Comparison of ENCODE assay signal across 19 cellular contexts in the genomic region with DNA sequence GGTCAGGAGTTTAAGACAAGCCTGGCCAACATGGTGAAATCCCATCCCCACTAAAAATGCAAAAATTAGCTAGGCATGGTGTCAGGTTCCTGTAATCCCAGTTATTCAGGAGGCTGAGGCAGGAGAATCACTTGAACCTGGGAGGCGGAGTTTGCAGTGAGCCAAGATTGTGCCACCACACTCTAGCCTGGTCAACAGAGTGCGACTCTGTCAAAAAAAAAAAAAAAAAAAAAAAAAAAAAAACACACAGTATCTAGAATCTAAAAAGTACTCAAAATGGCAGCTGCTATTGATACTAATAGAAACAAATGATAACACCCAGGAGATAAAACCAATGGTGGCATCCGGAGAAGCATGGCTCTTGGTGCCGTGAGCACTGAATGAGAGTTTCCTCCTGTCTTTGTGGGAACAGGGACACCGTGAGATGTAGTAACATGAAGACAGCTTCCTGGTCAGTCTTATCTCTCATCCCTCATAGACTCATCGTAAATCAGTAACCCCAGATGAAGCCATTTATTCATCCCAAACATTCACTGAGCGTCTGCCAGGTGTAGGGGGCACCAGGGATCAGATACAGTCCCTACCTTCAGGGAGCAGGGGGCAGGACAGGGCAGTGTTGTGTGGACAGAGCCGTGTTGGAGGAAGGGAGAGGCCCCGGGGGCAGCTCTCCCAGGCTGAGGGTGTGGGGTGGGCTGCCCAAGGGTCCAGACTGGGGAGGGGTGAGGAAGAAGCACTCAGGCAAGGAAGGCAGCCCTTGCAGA.
DNase-seq lines count a peak whose midpoint lies in the region; ATAC-seq and TF ChIP-seq lines count a peak whose summit lies in the region.
"Had no signal": no experiment of that assay in that cellular context is flagged by ENCODE, and none has a peak within 500 bp of the region (broad histone marks: within the 10 kb centered on the region; RNA-seq: fewer than 3 reads in every experiment).

No MANE protein-coding gene starts in this region.

- no peaks in the 10 kb centered on the region for H3K36me3 ChIP-seq in lower lobe of right lung
- H3K36me3 ChIP-seq: uterus had no signal

- H3K27ac Mint-ChIP-seq in activated naive CD4-positive, alpha-beta T cell treated with anti-CD3 and anti-CD28 coated beads, Interleukin-2, amount 50 U/mL, for 72 hours = peak overlapping the region; percentile 88 to 96
- H3K27ac Mint-ChIP-seq in activated naive CD4-positive, alpha-beta T cell treated with anti-CD3 and anti-CD28 coated beads, Interleukin-2, amount 10 ng/mL, durations not matched to agents 7 days and 5 days = no peak overlapping the region
- peak overlapping the region; percentile 63 for H3K27ac Mint-ChIP-seq in WTC11
- H3K27ac Mint-ChIP-seq: dendritic cell treated with granulocyte-macrophage colony-stimulating factor and Interleukin-4, amounts not matched to agents 40 ng/mL and 50 ng/mL, for 4 days had no signal

- no peak overlapping the region for H3K4me3 Mint-ChIP-seq in activated naive CD4-positive, alpha-beta T cell treated with anti-CD3 and anti-CD28 coated beads, Interleukin-2, amount 10 ng/mL, durations not matched to agents 7 days and 5 days
- H3K4me3 Mint-ChIP-seq in WTC11 = no peak overlapping the region
- H3K4me3 Mint-ChIP-seq: dendritic cell treated with granulocyte-macrophage colony-stimulating factor and Interleukin-4, amounts not matched to agents 40 ng/mL and 50 ng/mL, for 4 days had no signal

- H3K9me3 ChIP-seq in lower lobe of right lung = no peaks in the 10 kb centered on the region
- H3K9me3 ChIP-seq: heart left ventricle, spleen, uterus had no signal

- POLR2A ChIA-PET in WTC11 (lab: Charles Lee) = no interaction called here

- no peaks in the 10 kb centered on the region for H3K9me3 Mint-ChIP-seq in activated naive CD4-positive, alpha-beta T cell treated with anti-CD3 and anti-CD28 coated beads, Interleukin-2, amount 50 U/mL, for 72 hours
- H3K9me3 Mint-ChIP-seq in activated naive CD4-positive, alpha-beta T cell treated with anti-CD3 and anti-CD28 coated beads, Interleukin-2, amount 10 ng/mL, durations not matched to agents 7 days and 5 days = no peaks in the 10 kb centered on the region
- no peaks in the 10 kb centered on the region for H3K9me3 Mint-ChIP-seq in WTC11
- H3K9me3 Mint-ChIP-seq: dendritic cell treated with granulocyte-macrophage colony-stimulating factor and Interleukin-4, amounts not matched to agents 40 ng/mL and 50 ng/mL, for 4 days had no signal

- no peaks in the 10 kb centered on the region for H3K27me3 Mint-ChIP-seq in activated naive CD4-positive, alpha-beta T cell treated with anti-CD3 and anti-CD28 coated beads, Interleukin-2, amount 10 ng/mL, durations not matched to agents 7 days and 5 days
- no peaks in the 10 kb centered on the region for H3K27me3 Mint-ChIP-seq in WTC11 (ENCODE audit: low read depth)

- no peak overlapping the region for H3K4me3 ChIP-seq in lower lobe of right lung
- H3K4me3 ChIP-seq: heart left ventricle, spleen, uterus had no signal

- ATAC-seq in activated naive CD4-positive, alpha-beta T cell treated with anti-CD3 and anti-CD28 coated beads, Interleukin-2, amount 50 U/mL, for 72 hours = no peak
- no peak for ATAC-seq in WTC11
- ATAC-seq in lower lobe of right lung = peak in 1 of 2 donors; percentile 23
- ATAC-seq in HG02938 (IDR thresholded peaks at IDR 0.05; ENCODE audit: unreplicated experiment) = no peak
- no peak for ATAC-seq in GM19023 (IDR thresholded peaks at IDR 0.05; ENCODE audit: unreplicated experiment)
- ATAC-seq: esophagus mucosa, heart left ventricle had no signal

- H3K27ac ChIP-seq in lower lobe of right lung = no peak overlapping the region
- H3K27ac ChIP-seq in temporal lobe (ENCODE audit: low read depth, low read length) = peak overlapping the region; percentile 17
- H3K27ac ChIP-seq: spleen, uterus had no signal

- TF ChIP-seq CTCF in WTC11 (IDR thresholded peaks at IDR 0.05) = no peak
- TF ChIP-seq CTCF in lower lobe of right lung (IDR thresholded peaks at IDR 0.05) = no peak

- CTCF ChIA-PET in activated naive CD4-positive, alpha-beta T cell treated with anti-CD3 and anti-CD28 coated beads, Interleukin-2, amount 10 ng/mL, durations not matched to agents 7 days and 5 days (lab: Charles Lee) = interaction anchor here (1.0 to 3.4 kb wide), 4 partner anchors 22 to 86 kb away, joined by 3 to 15 read pairs (median 7); no protein-coding TSS in a partner anchor
- CTCF ChIA-PET in WTC11 (lab: Charles Lee) = interaction anchor here (1.7 kb wide), 1 partner anchor 21 kb away, joined by 9 read pairs; no protein-coding TSS in a partner anchor

- intact Hi-C loops in lower lobe of right lung (cut with DNase I) = no loop called here

- no peaks in the 10 kb centered on the region for H3K4me1 ChIP-seq in lower lobe of right lung
- H3K4me1 ChIP-seq: spleen had no signal

- peaks cover 23 to 47% of the 10 kb centered on the region in 2 donors for H3K36me3 Mint-ChIP-seq in activated naive CD4-positive, alpha-beta T cell treated with anti-CD3 and anti-CD28 coated beads, Interleukin-2, amount 50 U/mL, for 72 hours
- H3K36me3 Mint-ChIP-seq in activated naive CD4-positive, alpha-beta T cell treated with anti-CD3 and anti-CD28 coated beads, Interleukin-2, amount 10 ng/mL, durations not matched to agents 7 days and 5 days = peaks cover 43% of the 10 kb centered on the region
- peaks cover 4% of the 10 kb centered on the region for H3K36me3 Mint-ChIP-seq in WTC11

- H3K27me3 ChIP-seq in lower lobe of right lung (ENCODE audit: low read depth) = no peaks in the 10 kb centered on the region
- H3K27me3 ChIP-seq: heart left ventricle, spleen, uterus had no signal

- no peak for DNase-seq in activated naive CD4-positive, alpha-beta T cell treated with anti-CD3 and anti-CD28 coated beads, Interleukin-2, amount 50 U/mL, for 72 hours (ENCODE audit: low spot score in 2 of 2)
- DNase-seq in activated naive CD4-positive, alpha-beta T cell treated with anti-CD3 and anti-CD28 coated beads, Interleukin-2, amount 10 ng/mL, durations not matched to agents 7 days and 5 days = no peak
- no peak for DNase-seq in WTC11 (ENCODE audit: low spot score)
- peak; percentile 4 for DNase-seq in lower lobe of right lung
- DNase-seq in Ammon's horn (ENCODE audit: low spot score) = no peak
- DNase-seq: islet precursor cell, KG1, midbrain, NCI-H1092, NCI-H82, RPMI8226, spleen, uterus had no signal

- peaks cover 24% of the 10 kb centered on the region for H3K4me1 Mint-ChIP-seq in activated naive CD4-positive, alpha-beta T cell treated with anti-CD3 and anti-CD28 coated beads, Interleukin-2, amount 10 ng/mL, durations not matched to agents 7 days and 5 days
- peaks cover 8% of the 10 kb centered on the region for H3K4me1 Mint-ChIP-seq in WTC11

TF ChIP-seq in WTC11, 78 proteins besides CTCF, POLR2A, EP300 and RAD21 (continues in another document):
- TF ChIP-seq ZNF396 (CRISPR knock-in tag; IDR thresholded peaks at IDR 0.05; ENCODE audit: borderline replicate concordance) (no peak), CBFB (CRISPR knock-in tag; IDR thresholded peaks at IDR 0.05; ENCODE audit: low read depth) (no peak), GABPB1 (CRISPR knock-in tag; IDR thresholded peaks at IDR 0.05) (no peak), HMGA2 (CRISPR knock-in tag; IDR thresholded peaks at IDR 0.05) (no peak)
- TF ChIP-seq, protein P1, sequence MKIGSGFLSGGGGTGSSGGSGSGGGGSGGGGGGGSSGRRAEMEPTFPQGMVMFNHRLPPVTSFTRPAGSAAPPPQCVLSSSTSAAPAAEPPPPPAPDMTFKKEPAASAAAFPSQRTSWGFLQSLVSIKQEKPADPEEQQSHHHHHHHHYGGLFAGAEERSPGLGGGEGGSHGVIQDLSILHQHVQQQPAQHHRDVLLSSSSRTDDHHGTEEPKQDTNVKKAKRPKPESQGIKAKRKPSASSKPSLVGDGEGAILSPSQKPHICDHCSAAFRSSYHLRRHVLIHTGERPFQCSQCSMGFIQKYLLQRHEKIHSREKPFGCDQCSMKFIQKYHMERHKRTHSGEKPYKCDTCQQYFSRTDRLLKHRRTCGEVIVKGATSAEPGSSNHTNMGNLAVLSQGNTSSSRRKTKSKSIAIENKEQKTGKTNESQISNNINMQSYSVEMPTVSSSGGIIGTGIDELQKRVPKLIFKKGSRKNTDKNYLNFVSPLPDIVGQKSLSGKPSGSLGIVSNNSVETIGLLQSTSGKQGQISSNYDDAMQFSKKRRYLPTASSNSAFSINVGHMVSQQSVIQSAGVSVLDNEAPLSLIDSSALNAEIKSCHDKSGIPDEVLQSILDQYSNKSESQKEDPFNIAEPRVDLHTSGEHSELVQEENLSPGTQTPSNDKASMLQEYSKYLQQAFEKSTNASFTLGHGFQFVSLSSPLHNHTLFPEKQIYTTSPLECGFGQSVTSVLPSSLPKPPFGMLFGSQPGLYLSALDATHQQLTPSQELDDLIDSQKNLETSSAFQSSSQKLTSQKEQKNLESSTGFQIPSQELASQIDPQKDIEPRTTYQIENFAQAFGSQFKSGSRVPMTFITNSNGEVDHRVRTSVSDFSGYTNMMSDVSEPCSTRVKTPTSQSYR (CRISPR knock-in tag; IDR thresholded peaks at IDR 0.05) = no peak
- TF ChIP-seq, protein P2, sequence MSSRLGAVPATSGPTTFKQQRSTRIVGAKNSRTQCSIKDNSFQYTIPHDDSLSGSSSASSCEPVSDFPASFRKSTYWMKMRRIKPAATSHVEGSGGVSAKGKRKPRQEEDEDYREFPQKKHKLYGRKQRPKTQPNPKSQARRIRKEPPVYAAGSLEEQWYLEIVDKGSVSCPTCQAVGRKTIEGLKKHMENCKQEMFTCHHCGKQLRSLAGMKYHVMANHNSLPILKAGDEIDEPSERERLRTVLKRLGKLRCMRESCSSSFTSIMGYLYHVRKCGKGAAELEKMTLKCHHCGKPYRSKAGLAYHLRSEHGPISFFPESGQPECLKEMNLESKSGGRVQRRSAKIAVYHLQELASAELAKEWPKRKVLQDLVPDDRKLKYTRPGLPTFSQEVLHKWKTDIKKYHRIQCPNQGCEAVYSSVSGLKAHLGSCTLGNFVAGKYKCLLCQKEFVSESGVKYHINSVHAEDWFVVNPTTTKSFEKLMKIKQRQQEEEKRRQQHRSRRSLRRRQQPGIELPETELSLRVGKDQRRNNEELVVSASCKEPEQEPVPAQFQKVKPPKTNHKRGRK (CRISPR knock-in tag; IDR thresholded peaks at IDR 0.05; ENCODE audit: borderline replicate concordance) = no peak
- TF ChIP-seq, protein P3, sequence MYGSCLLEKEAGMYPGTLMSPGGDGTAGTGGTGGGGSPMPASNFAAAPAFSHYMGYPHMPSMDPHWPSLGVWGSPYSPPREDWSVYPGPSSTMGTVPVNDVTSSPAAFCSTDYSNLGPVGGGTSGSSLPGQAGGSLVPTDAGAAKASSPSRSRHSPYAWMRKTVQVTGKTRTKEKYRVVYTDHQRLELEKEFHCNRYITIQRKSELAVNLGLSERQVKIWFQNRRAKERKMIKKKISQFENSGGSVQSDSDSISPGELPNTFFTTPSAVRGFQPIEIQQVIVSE (CRISPR knock-in tag; IDR thresholded peaks at IDR 0.05; ENCODE audit: borderline replicate concordance) = no peak
